In genomic region chr5:56763711-56764466, GRCh38 we compare ENCODE assay signal across 9 cellular contexts. TPM values are rescaled to one million over a fixed set of nuclear protein-coding genes. Genes with fewer than 3 reads are reported as not detected.
DNase-seq lines count a peak whose midpoint lies in the region; ATAC-seq, FAIRE-seq and TF ChIP-seq lines count a peak whose summit lies in the region.
"Had no signal": no experiment of that assay in that cellular context is flagged by ENCODE, and none has a peak within 500 bp of the region (broad histone marks: within the 10 kb centered on the region; RNA-seq: fewer than 3 reads in every experiment).

No MANE protein-coding gene starts in this region.

- H4K20me1 ChIP-seq in HepG2 (ENCODE audit: insufficient read depth, low read length), result no peaks in the 10 kb centered on the region

- TF ChIP-seq EP300 in HepG2 (IDR thresholded peaks at IDR 0.05; ENCODE audit: low read depth in 2 of 2, low read length in 2 of 2) (no peak), HepG2 (CRISPR knock-in tag; IDR thresholded peaks at IDR 0.05; ENCODE audit: borderline replicate concordance) (no peak)

- no peak for TF ChIP-seq POLR2A in HepG2 (IDR thresholded peaks at IDR 0.05; ENCODE audit: insufficient read depth in 1 of 2, low read depth in 2 of 2, low read length in 2 of 2)

- 4% methylated on average over 7 of the region's 7 CpGs for WGBS in HepG2 (ENCODE audit: low lambda C conversion rate)

- TF ChIP-seq RAD21 in HepG2 (CRISPR knock-in tag; IDR thresholded peaks at IDR 0.05), result no peak

- no peaks in the 10 kb centered on the region for H3K36me3 ChIP-seq in adipocyte (ENCODE audit: control insufficient read depth, insufficient read depth, low read length, severe bottlenecking)
- no peaks in the 10 kb centered on the region for H3K36me3 ChIP-seq in HepG2 (replicated peaks in 1 of 2; ENCODE audit: control insufficient read depth in 1 of 2, insufficient read depth in 2 of 2, low read length in 2 of 2)

- H3K9ac ChIP-seq in adipocyte (ENCODE audit: low read length), result no peak overlapping the region
- no peak overlapping the region for H3K9ac ChIP-seq in HepG2 (ENCODE audit: insufficient read depth, low read depth, low read length)

- no peak for TF ChIP-seq CTCF in HepG2 (CRISPR knock-in tag; IDR thresholded peaks at IDR 0.05)

- peak; percentile 16 for DNase-seq in Ammon's horn (ENCODE audit: low spot score)
- peak; percentile 12 for DNase-seq in Jurkat, Clone E6-1 (ENCODE audit: low read depth, low spot score)
- DNase-seq in adipocyte (ENCODE audit: low read depth), result peak; percentile 59
- peak; percentile 26 for DNase-seq in HepG2 (ENCODE audit: low spot score)
- no peak for DNase-seq in NCI-H510A (lab: John Stamatoyannopoulos, UW)
- DNase-seq in HuH-7.5 (ENCODE audit: low spot score), result no peak
- DNase-seq in COR-L47 (lab: John Stamatoyannopoulos, UW), result no peak
- DNase-seq: glutamatergic neuron had no signal

- H2AFZ ChIP-seq in HepG2 (ENCODE audit: low read length), result no peak overlapping the region

- ATAC-seq in HepG2 (peak; percentile 76), GM18498 (IDR thresholded peaks at IDR 0.05; ENCODE audit: unreplicated experiment) (no peak)

- FAIRE-seq in HepG2 (lab: Jason Lieb, UNC), result no peak

- H3K4me1 ChIP-seq in adipocyte (ENCODE audit: control insufficient read depth, insufficient read depth, low read length) (peaks cover 11% of the 10 kb centered on the region), HepG2 (ENCODE audit: insufficient read depth, low read length) (peaks cover 18% of the 10 kb centered on the region)

- no peak overlapping the region for H3K4me3 ChIP-seq in Jurkat, Clone E6-1 (ENCODE audit: low read length)
- H3K4me3 ChIP-seq in adipocyte (ENCODE audit: low read length), result no peak overlapping the region
- H3K4me3 ChIP-seq in HepG2 (replicated peaks in 1 of 3; ENCODE audit: insufficient read depth in 1 of 3, low read depth in 2 of 3, low read length in 3 of 3), result peak overlapping the region in 1 of 3 experiments; percentile 9; a peak in 1 of 6 replicates

- no peaks in the 10 kb centered on the region for H3K79me2 ChIP-seq in HepG2 (ENCODE audit: insufficient read depth, low read length)

- no TSS peak for BruUV-seq in HepG2 (replicated peaks; lab: Mats Ljungman, UMichigan)

- peak overlapping the region; percentile 30; the same call in 1 of the 2 replicates for H3K4me2 ChIP-seq in HepG2 (ENCODE audit: low read depth, low read length)

- CTCF ChIA-PET in HepG2 (lab: Yijun Ruan, JAX; ENCODE audit: low intra/inter-chr PET ratio, low total read pairs), result no interaction called here

- H3K27ac ChIP-seq in HepG2 (ENCODE audit: extremely low read length, insufficient read depth, low read length), result no peak overlapping the region

- H3K9me3 ChIP-seq in adipocyte (ENCODE audit: control insufficient read depth, low read length) (no peaks in the 10 kb centered on the region), HepG2 (ENCODE audit: low read length) (no peaks in the 10 kb centered on the region)

- intact Hi-C loops in HepG2 (cut with micrococcal nuclease; ENCODE audit: unreplicated experiment), result loop anchor here (2.0 kb wide), 1 partner anchor 71 kb away; no protein-coding TSS in a partner anchor

- H3K27me3 ChIP-seq in adipocyte (replicated peaks; ENCODE audit: control insufficient read depth, insufficient read depth, low read length) (peaks cover 10% of the 10 kb centered on the region), HepG2 (ENCODE audit: control insufficient read depth in 1 of 2, insufficient read depth in 2 of 2, low read length in 2 of 2) (peaks cover 3 to 7% of the 10 kb centered on the region in 2 experiments; a peak in 3 of 5 replicates)

- POLR2A ChIA-PET in HepG2 (lab: Yijun Ruan, JAX), result no interaction called here

- in situ Hi-C loops in HepG2 (cut with HindIII; ENCODE audit: extremely low pct_ligation_motif_present, low pct_unique_long_range_greater_than_20kb), result no loop called here

TF ChIP-seq in HepG2, 621 proteins besides CTCF, POLR2A, EP300 and RAD21:
- TF ChIP-seq CEBPG (CRISPR knock-in tag; IDR thresholded peaks at IDR 0.05) (0 out of 2 replicates have a peak, but pooled peaks have one; percentile 17), ZNF138 (CRISPR knock-in tag; IDR thresholded peaks at IDR 0.05; ENCODE audit: low read depth) (no peak), CEBPB (IDR thresholded peaks at IDR 0.05; ENCODE audit: borderline replicate concordance, low read depth, low read length) (peak; percentile 68; the same call in 1 of the 2 replicates)
TF ChIP-seq in HepG2: peak in this region for 2.

RNA-seq across cellular contexts. Expression of gene MAP3K1, which starts 51.5 kb away (rescaled TPM):
- 6.2 TPM for polyA plus RNA-seq in Jurkat, Clone E6-1 (2012; ENCODE audit: insufficient read depth, insufficient read length)
- 30.3 and 44.1 TPM in 2 replicates for total RNA-seq in HepG2 (2016; rRNA removed; fragmentation: Illumina TruSeq; extraction: Trizol)
- total RNA-seq in HepG2 (2016; cell fraction: cytosol; rRNA removed; fragmentation: Illumina TruSeq; extraction: Trizol; ENCODE audit: low read depth), result 7.6 and 9.2 TPM in 2 replicates
- total RNA-seq in HepG2 (2016; cell fraction: insoluble cytoplasmic fraction; rRNA removed; fragmentation: Illumina TruSeq; extraction: Trizol), result 27.7 and 42.7 TPM in 2 replicates
- 9.3 and 10.6 TPM in 2 replicates for total RNA-seq in HepG2 (2016; cell fraction: membrane; rRNA removed; fragmentation: Illumina TruSeq; extraction: Trizol)
- total RNA-seq in HepG2 (2016; cell fraction: nucleus; rRNA removed; fragmentation: Illumina TruSeq; extraction: Trizol), result 31.4 and 33.7 TPM in 2 replicates
- 11.9 and 16.4 TPM in 2 replicates for polyA plus RNA-seq in HepG2 (2011; rRNA removed)
- 6.5 and 8.4 TPM in 2 replicates for polyA plus RNA-seq in HepG2 (2011; cell fraction: cytosol; rRNA removed)
- polyA plus RNA-seq in HepG2 (2011; cell fraction: nucleus; rRNA removed), result 11.8 and 12.7 TPM in 2 replicates
- polyA plus RNA-seq in HepG2 (2012), result 8.4 and 11.6 TPM in 2 replicates
- polyA plus RNA-seq in HepG2 (2016; cell fraction: cytosol; fragmentation: Illumina TruSeq; extraction: Trizol; ENCODE audit: low read depth), result 0.38 and 0.71 TPM in 2 replicates
- 21.9 and 24.5 TPM in 2 replicates for polyA plus RNA-seq in HepG2 (2016; cell fraction: insoluble cytoplasmic fraction; fragmentation: Illumina TruSeq; extraction: Trizol; ENCODE audit: low read depth)
- 2.2 and 2.8 TPM in 2 replicates for polyA plus RNA-seq in HepG2 (2016; cell fraction: membrane; fragmentation: Illumina TruSeq; extraction: Trizol; ENCODE audit: low read depth)
- polyA plus RNA-seq in HepG2 (2016; cell fraction: nucleus; fragmentation: Illumina TruSeq; extraction: Trizol; ENCODE audit: insufficient read depth, low read depth), result 30.6 and 31.1 TPM in 2 replicates
- 11.5 and 25.2 TPM in 2 replicates for polyA minus RNA-seq in HepG2 (2011; rRNA and poly(A)+ RNA removed; ENCODE audit: low replicate concordance)
- polyA minus RNA-seq in HepG2 (2011; cell fraction: cytosol; rRNA and poly(A)+ RNA removed), result 25.8 and 27.7 TPM in 2 replicates
- polyA minus RNA-seq in HepG2 (2011; cell fraction: nucleus; rRNA and poly(A)+ RNA removed), result 50.3 and 53.1 TPM in 2 replicates

Comparison
In these comparisons a context has a peak if more than half of its experiments do, and no peak if none do; other contexts are left out.
1. DNase-seq: peak in Ammon's horn (single experiment), Jurkat, Clone E6-1 (single experiment), adipocyte (single experiment) and HepG2 (single experiment); none in NCI-H510A (single experiment), HuH-7.5 (single experiment) and COR-L47 (single experiment).